7 cellular contexts compared by ENCODE assay signal in genomic region chr13:28532226-28533048, GRCh38. TPM values are rescaled to one million over a fixed set of nuclear protein-coding genes. Genes with fewer than 3 reads are reported as not detected.
DNase-seq lines count a peak whose midpoint lies in the region; ATAC-seq and TF ChIP-seq lines count a peak whose summit lies in the region.

No MANE protein-coding gene starts in this region.

- in situ Hi-C loops in GM23248 (cut with MboI): no loop called here

- H3K4me2 ChIP-seq in GM23248 (ENCODE audit: unreplicated experiment): peak overlapping the region; percentile 81

- peaks cover 19% of the 10 kb centered on the region; the same call in 1 of the 2 replicates for H3F3A ChIP-seq in GM23248 (ENCODE audit: insufficient read depth)

- WGBS in GM23248 (ENCODE audit: low coverage in 1 of 2, low lambda C conversion rate in 2 of 2, missing lambda C conversion rate in 2 of 2), 2 experiments: 2 to 4% methylated on average over 31 to 64 of the region's 105 CpGs
- WGBS in prostate gland: 2% methylated on average over 88 of the region's 105 CpGs

- ATAC-seq in left cardiac atrium (peak; percentile 62 to 65), HG02870 (IDR thresholded peaks at IDR 0.05; ENCODE audit: unreplicated experiment) (no peak)

- H3K9me3 ChIP-seq in GM23248 (ENCODE audit: low read depth) (no peaks in the 10 kb centered on the region), prostate gland (no peaks in the 10 kb centered on the region)

- H3K36me3 ChIP-seq in GM23248 (ENCODE audit: low read depth): no peaks in the 10 kb centered on the region
- no peaks in the 10 kb centered on the region for H3K36me3 ChIP-seq in prostate gland

- H3K9ac ChIP-seq in GM23248: peak overlapping the region; percentile 35

- intact Hi-C loops in left cardiac atrium (cut with DNase I) (loop anchor here in 1 of 2 donors (10.0 kb wide), 1 partner anchor 102 kb away; no protein-coding TSS in a partner anchor), prostate gland (cut with DNase I) (no loop called here)

- H3K27ac ChIP-seq in GM23248: no peak overlapping the region
- H3K27ac ChIP-seq in prostate gland: peak overlapping the region in 1 of 2 donors; percentile 38

- H3K4me3 ChIP-seq in GM23248: peak overlapping the region; percentile 68
- H3K4me3 ChIP-seq in WI38 (ENCODE audit: low read depth, low read length): peak overlapping the region; percentile 55
- H3K4me3 ChIP-seq in prostate gland: peak overlapping the region; percentile 16 to 30

- no peaks in the 10 kb centered on the region for H3K27me3 ChIP-seq in GM23248 (replicated peaks; ENCODE audit: insufficient read depth)
- H3K27me3 ChIP-seq in prostate gland (replicated peaks; ENCODE audit: insufficient read depth): peaks cover 10% of the 10 kb centered on the region

- H3K4me1 ChIP-seq in GM23248 (ENCODE audit: insufficient read depth) (peaks cover 7% of the 10 kb centered on the region; the same call in 1 of the 2 replicates), prostate gland (replicated peaks) (no peaks in the 10 kb centered on the region)

- peak overlapping the region; percentile 85 for H2AFZ ChIP-seq in GM23248

- H3K9me2 ChIP-seq in GM23248 (ENCODE audit: insufficient read depth): no peaks in the 10 kb centered on the region

- peak; percentile 55 for DNase-seq in GM23248
- DNase-seq in left cardiac atrium: peak; percentile 59
- no peak for DNase-seq in prostate gland (ENCODE audit: low spot score)
- no peak for DNase-seq in stimulated activated CD4-positive, alpha-beta T cell treated with anti-CD3 and anti-CD28 coated beads, Interleukin-1b, Interleukin-23, amount 100 ng/mL, for 48 hours
- no peak for DNase-seq in cerebellar cortex (ENCODE audit: low spot score)

- H3K79me2 ChIP-seq in GM23248 (ENCODE audit: insufficient read depth): no peaks in the 10 kb centered on the region

- TF ChIP-seq POLR2A in prostate gland (IDR thresholded peaks at IDR 0.05): no peak

- TF ChIP-seq CTCF in WI38 (IDR thresholded peaks at IDR 0.05; ENCODE audit: low read depth, low read length) (no peak), prostate gland (IDR thresholded peaks at IDR 0.05) (no peak)

- no peaks in the 10 kb centered on the region for H4K20me1 ChIP-seq in GM23248 (ENCODE audit: insufficient read depth)

RNA-seq across cellular contexts. Expression of gene FLT1, which starts 37.5 kb away (rescaled TPM):
- 18.6 and 26.6 TPM in 2 replicates for total RNA-seq in GM23248 (2014; rRNA removed; shearing (Covaris generic))
- polyA plus RNA-seq in GM23248 (2016; fragmentation: Nextera tagmentation; extraction: Ambion mirVana): 11.3 and 12.9 TPM in 2 replicates
- total RNA-seq in left cardiac atrium: 10 to 100 TPM; 38.7 to 49.5 TPM
- 10 to 100 TPM in 1 of 2 donors, 1 to 10 TPM in 1; 9.1 to 27.0 TPM for total RNA-seq in prostate gland

Comparison
In these comparisons a context has a peak if more than half of its experiments do, and no peak if none do; other contexts are left out.
1. DNase-seq: peak in GM23248 (single experiment) and left cardiac atrium (single experiment); none in prostate gland (single experiment), stimulated activated CD4-positive, alpha-beta T cell treated with anti-CD3 and anti-CD28 coated beads, Interleukin-1b, Interleukin-23, amount 100 ng/mL, for 48 hours (single experiment) and cerebellar cortex (single experiment).
2. Peak in every context shown above with its lines, with median percentiles within 50 percentile points of each other: H3K4me3 ChIP-seq.